In genomic region chr5:110968246-110969005, GRCh38 we compare ENCODE assay signal across 19 cellular contexts.
DNase-seq lines count a peak whose midpoint lies in the region; ATAC-seq and TF ChIP-seq lines count a peak whose summit lies in the region.
"Had no signal": no experiment of that assay in that cellular context is flagged by ENCODE, and none has a peak within 500 bp of the region (broad histone marks: within the 10 kb centered on the region; RNA-seq: fewer than 3 reads in every experiment).

No MANE protein-coding gene starts in this region.

- POLR2A ChIA-PET in Panc1 (lab: Charles Lee) = no interaction called here

- CTCF ChIA-PET in Panc1 (lab: Charles Lee) = no interaction called here

- H3K36me3 ChIP-seq in Panc1 (ENCODE audit: control insufficient read depth, insufficient read depth, low read length) = no peaks in the 10 kb centered on the region
- H3K36me3 ChIP-seq: Peyer's patch had no signal

- ATAC-seq in Panc1 (no peak), esophagus mucosa (peak; percentile 33), HG02610 (IDR thresholded peaks at IDR 0.05; ENCODE audit: unreplicated experiment) (no peak), HG03565 (IDR thresholded peaks at IDR 0.05; ENCODE audit: unreplicated experiment) (no peak), HG03439 (IDR thresholded peaks at IDR 0.05; ENCODE audit: unreplicated experiment) (no peak)
- ATAC-seq: K562 had no signal

- H3K27me3 ChIP-seq in Panc1 (ENCODE audit: control insufficient read depth, insufficient read depth, low read length) = no peaks in the 10 kb centered on the region
- H3K27me3 ChIP-seq: Peyer's patch had no signal

- in situ Hi-C loops in Panc1 (cut with HindIII; ENCODE audit: low pct_unique_long_range_greater_than_20kb, low sequenced_read_pairs) = no loop called here

- intact Hi-C loops in Panc1 (cut with micrococcal nuclease; ENCODE audit: unreplicated experiment) = no loop called here

- H3K4me3 ChIP-seq in Panc1 (ENCODE audit: low read depth in 2 of 2, low read length in 2 of 2) = no peak overlapping the region
- H3K4me3 ChIP-seq: K562, Peyer's patch had no signal

- BruUV-seq in Panc1 (replicated peaks; lab: Mats Ljungman, UMichigan) = no TSS peak

- H3K27me3 Mint-ChIP-seq in activated T-cell treated with anti-CD3 and anti-CD28 coated beads, Interleukin-2, amount 50 U/mL, for 24 hours = no peaks in the 10 kb centered on the region

- no peaks in the 10 kb centered on the region for H3K9me3 ChIP-seq in Panc1 (ENCODE audit: control insufficient read depth, insufficient read depth, low read depth, low read length)
- H3K9me3 ChIP-seq: Peyer's patch had no signal

- DNase-seq in DMS53 treated with DMSO at 0.1 percent for 48 hours (lab: John Stamatoyannopoulos, UW; ENCODE audit: unreplicated experiment) (peak; percentile 17), Panc1 (ENCODE audit: low read depth, low spot score) (peak; percentile 57)
- no peak for DNase-seq in activated T-cell treated with anti-CD3 and anti-CD28 coated beads, Interleukin-2, amount 50 U/mL, for 24 hours
- DNase-seq: AML-193, DND-41, HFFc6, MV-4-11, NCI-H1930, NCI-H345, NCI-H524 treated with DMSO at 0.1 percent for 48 hours, Peyer's patch, SHP77 had no signal

- H3K4me3 Mint-ChIP-seq in activated T-cell treated with anti-CD3 and anti-CD28 coated beads, Interleukin-2, amount 50 U/mL, for 24 hours = no peak overlapping the region
- H3K4me3 Mint-ChIP-seq: HFFc6 had no signal

- no peaks in the 10 kb centered on the region for H3K4me1 Mint-ChIP-seq in activated T-cell treated with anti-CD3 and anti-CD28 coated beads, Interleukin-2, amount 50 U/mL, for 24 hours (ENCODE audit: low read depth)

- H3K27ac ChIP-seq in 22Rv1 (peak overlapping the region; percentile 35; the same call in 1 of the 2 replicates), Panc1 (ENCODE audit: low read length) (no peak overlapping the region)
- H3K27ac ChIP-seq: C4-2B, Peyer's patch had no signal

- no peaks in the 10 kb centered on the region for H3K9me3 Mint-ChIP-seq in activated T-cell treated with anti-CD3 and anti-CD28 coated beads, Interleukin-2, amount 50 U/mL, for 24 hours
- H3K9me3 Mint-ChIP-seq: HFFc6 had no signal

- no peaks in the 10 kb centered on the region for H3K36me3 Mint-ChIP-seq in activated T-cell treated with anti-CD3 and anti-CD28 coated beads, Interleukin-2, amount 50 U/mL, for 24 hours (ENCODE audit: low read depth)

- TF ChIP-seq CTCF in 22Rv1 (IDR thresholded peaks at IDR 0.05) (no peak), Panc1 (IDR thresholded peaks at IDR 0.05) (no peak)

- H3K4me1 ChIP-seq in Panc1 (ENCODE audit: control insufficient read depth, insufficient read depth, low read length) = no peaks in the 10 kb centered on the region
- H3K4me1 ChIP-seq: Peyer's patch had no signal

- H3K27ac Mint-ChIP-seq in activated T-cell treated with anti-CD3 and anti-CD28 coated beads, Interleukin-2, amount 50 U/mL, for 24 hours = no peak overlapping the region
- H3K27ac Mint-ChIP-seq: HFFc6 had no signal
